Comparison of ENCODE assay signal across 9 cellular contexts in genomic region chr5:171953860-171954701, GRCh38. TPM values are rescaled to one million over a fixed set of nuclear protein-coding genes. Genes with fewer than 3 reads are reported as not detected.
DNase-seq lines count a peak whose midpoint lies in the region; ATAC-seq, FAIRE-seq and TF ChIP-seq lines count a peak whose summit lies in the region.
"Had no signal": no experiment of that assay in that cellular context is flagged by ENCODE, and none has a peak within 500 bp of the region (broad histone marks: within the 10 kb centered on the region; RNA-seq: fewer than 3 reads in every experiment).

No MANE protein-coding gene starts in this region.

- H3K36me3 Mint-ChIP-seq in astrocyte (ENCODE audit: low read depth, unreplicated experiment): no peaks in the 10 kb centered on the region

- no peak for TF ChIP-seq POLR2A in testis (IDR thresholded peaks at IDR 0.05)

- DNase-seq in HS-5 (ENCODE audit: low read depth) (peak; percentile 85), astrocyte (ENCODE audit: low read depth) (peak; percentile 90), left ventricle myocardium superior (no peak), testis (peak; percentile 22), ecto neural progenitor cell (ENCODE audit: low spot score) (no peak), GM13976 (ENCODE audit: low spot score) (no peak)
- DNase-seq in stimulated activated naive CD8-positive, alpha-beta T cell treated with anti-CD3 and anti-CD28 coated beads, Interleukin-15, amount 100 ng/mL, for 72 hours: no peak
- DNase-seq: foreskin melanocyte, mucosa of descending colon had no signal

- peaks cover 37% of the 10 kb centered on the region for H3K4me1 ChIP-seq in astrocyte (ENCODE audit: insufficient read depth, low read length)
- peaks cover 20% of the 10 kb centered on the region for H3K4me1 ChIP-seq in testis

- 72 to 86% methylated on average over 2 of the region's 2 CpGs for WGBS in testis, 2 donors

- H3K27ac ChIP-seq in astrocyte (ENCODE audit: low read depth, low read length) (peak overlapping the region; percentile 70), testis (no peak overlapping the region)

- H3K9me3 ChIP-seq in astrocyte (ENCODE audit: insufficient read depth, low read depth, low read length): no peaks in the 10 kb centered on the region
- H3K9me3 ChIP-seq in testis: no peaks in the 10 kb centered on the region
- H3K9me3 ChIP-seq: mucosa of descending colon had no signal

- TF ChIP-seq CTCF in astrocyte (IDR thresholded peaks at IDR 0.05; ENCODE audit: insufficient read depth, low read depth, low read length): no peak
- TF ChIP-seq CTCF in testis (IDR thresholded peaks at IDR 0.05): no peak
- no peak for TF ChIP-seq CTCF in GM13976 (IDR thresholded peaks at IDR 0.05; ENCODE audit: borderline replicate concordance, control extremely low read depth, extremely low read depth, insufficient read depth, missing control alignments)

- intact Hi-C loops in left ventricle myocardium superior (cut with micrococcal nuclease): no loop called here
- intact Hi-C loops in testis (cut with DNase I; ENCODE audit: low total_unique reads): no loop called here

- peak overlapping the region; percentile 32 for H3K4me3 ChIP-seq in astrocyte (ENCODE audit: insufficient read depth, low read depth, low read length)
- H3K4me3 ChIP-seq in testis: no peak overlapping the region
- H3K4me3 ChIP-seq: mucosa of descending colon had no signal

- H3K4me3 Mint-ChIP-seq in astrocyte (ENCODE audit: unreplicated experiment): peak overlapping the region; percentile 64
- no peak overlapping the region for H3K4me3 Mint-ChIP-seq in stimulated activated naive CD8-positive, alpha-beta T cell treated with anti-CD3 and anti-CD28 coated beads, Interleukin-15, amount 100 ng/mL, for 72 hours

- H3K36me3 ChIP-seq in astrocyte (ENCODE audit: insufficient read depth, low read length) (no peaks in the 10 kb centered on the region), testis (ENCODE audit: low read depth, missing control alignments) (no peaks in the 10 kb centered on the region)

- no peaks in the 10 kb centered on the region for H3K27me3 ChIP-seq in astrocyte (ENCODE audit: insufficient read depth, low read length)
- H3K27me3 ChIP-seq in testis: no peaks in the 10 kb centered on the region

- H3K79me2 ChIP-seq in astrocyte (ENCODE audit: insufficient read depth, low read length): peaks cover 92% of the 10 kb centered on the region

- FAIRE-seq in astrocyte (lab: Jason Lieb, UNC): no peak

- ATAC-seq in left ventricle myocardium superior: peak; percentile 70
- no peak for ATAC-seq in stimulated activated naive CD8-positive, alpha-beta T cell treated with anti-CD3 and anti-CD28 coated beads, Interleukin-15, amount 100 ng/mL, for 72 hours
- ATAC-seq: mucosa of descending colon had no signal

- H3K27me3 Mint-ChIP-seq in astrocyte (ENCODE audit: low read depth, unreplicated experiment): no peaks in the 10 kb centered on the region
- H3K27me3 Mint-ChIP-seq in stimulated activated naive CD8-positive, alpha-beta T cell treated with anti-CD3 and anti-CD28 coated beads, Interleukin-15, amount 100 ng/mL, for 72 hours: no peaks in the 10 kb centered on the region

- peak overlapping the region; percentile 55 for H3K4me2 ChIP-seq in astrocyte (ENCODE audit: low read length)

- H3K9me3 Mint-ChIP-seq in astrocyte (ENCODE audit: unreplicated experiment): no peaks in the 10 kb centered on the region
- H3K9me3 Mint-ChIP-seq in stimulated activated naive CD8-positive, alpha-beta T cell treated with anti-CD3 and anti-CD28 coated beads, Interleukin-15, amount 100 ng/mL, for 72 hours: no peaks in the 10 kb centered on the region

- H3K27ac Mint-ChIP-seq in astrocyte (ENCODE audit: unreplicated experiment): peak overlapping the region; percentile 92
- H3K27ac Mint-ChIP-seq in stimulated activated naive CD8-positive, alpha-beta T cell treated with anti-CD3 and anti-CD28 coated beads, Interleukin-15, amount 100 ng/mL, for 72 hours: no peak overlapping the region

- H3K4me1 Mint-ChIP-seq in astrocyte (ENCODE audit: low read depth, unreplicated experiment): peaks cover 43% of the 10 kb centered on the region
- H3K4me1 Mint-ChIP-seq in stimulated activated naive CD8-positive, alpha-beta T cell treated with anti-CD3 and anti-CD28 coated beads, Interleukin-15, amount 100 ng/mL, for 72 hours: peaks cover 60% of the 10 kb centered on the region

- in situ Hi-C loops in GM13976 (cut with MboI; ENCODE audit: low sequenced_read_pairs, unreplicated experiment): no loop called here

- peak overlapping the region; percentile 30 for H3K9ac ChIP-seq in astrocyte (ENCODE audit: low read length)

- H4K20me1 ChIP-seq in astrocyte (ENCODE audit: insufficient read depth, low read length): peaks cover 84% of the 10 kb centered on the region

- no peak overlapping the region for H2AFZ ChIP-seq in astrocyte (ENCODE audit: low read depth, low read length)

RNA-seq across cellular contexts. Expression of gene FBXW11, which starts 52.4 kb away (rescaled TPM):
- total RNA-seq in astrocyte (64.7 and 65.9 TPM in 2 replicates), left ventricle myocardium superior (69.0 TPM), testis (10 to 100 TPM; 60.6 to 61.8 TPM)
- 46.3 TPM for polyA plus RNA-seq in testis (ENCODE audit: insufficient read depth, low read depth, low replicate concordance)

Comparison
In these comparisons a context has a peak if more than half of its experiments do, and no peak if none do; other contexts are left out.
1. DNase-seq: peak in HS-5 (single experiment), astrocyte (single experiment) and testis (single experiment); none in left ventricle myocardium superior (single experiment), ecto neural progenitor cell (single experiment), GM13976 (single experiment) and stimulated activated naive CD8-positive, alpha-beta T cell treated with anti-CD3 and anti-CD28 coated beads, Interleukin-15, amount 100 ng/mL, for 72 hours (0 of 2).